In the genomic region with DNA sequence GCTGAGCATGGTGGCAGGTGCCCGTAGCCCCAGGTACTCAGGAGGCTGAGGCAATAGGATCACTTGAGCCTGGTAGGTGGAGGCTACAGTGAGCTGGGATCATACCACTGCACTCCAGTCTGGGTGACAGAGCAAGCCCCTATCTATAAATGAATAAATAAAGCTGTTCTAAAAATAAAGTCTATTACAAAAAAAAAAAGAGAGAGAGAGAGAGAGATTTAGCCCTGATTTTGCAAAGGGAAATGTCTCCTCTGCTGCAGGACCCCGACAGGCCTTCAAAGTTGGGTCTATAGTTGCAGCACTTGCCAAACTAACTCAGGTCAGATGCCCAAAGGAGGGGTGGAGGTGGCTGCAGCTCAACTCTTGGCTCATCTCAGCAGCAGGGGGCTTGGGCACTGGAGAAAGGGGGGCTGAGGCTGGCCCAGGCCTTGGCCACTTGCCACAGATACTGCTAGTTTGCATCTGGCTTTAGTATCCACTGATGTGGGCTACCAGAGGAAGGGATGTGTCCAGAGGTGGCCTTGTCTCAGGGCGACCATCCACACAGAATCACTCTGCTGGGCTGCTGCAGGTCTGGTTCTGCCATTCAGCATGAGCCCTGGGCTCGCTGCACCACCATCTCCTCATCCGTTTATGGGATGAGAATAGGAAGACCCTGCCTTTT, we compare ENCODE assay signal across 1 cellular context.
TF ChIP-seq lines count a peak whose summit lies in the region.

No MANE protein-coding gene starts in this region.

TF ChIP-seq in HEK293, 187 proteins besides CTCF, POLR2A, EP300 and RAD21 (continued from another document):
- TF ChIP-seq, protein P1, sequence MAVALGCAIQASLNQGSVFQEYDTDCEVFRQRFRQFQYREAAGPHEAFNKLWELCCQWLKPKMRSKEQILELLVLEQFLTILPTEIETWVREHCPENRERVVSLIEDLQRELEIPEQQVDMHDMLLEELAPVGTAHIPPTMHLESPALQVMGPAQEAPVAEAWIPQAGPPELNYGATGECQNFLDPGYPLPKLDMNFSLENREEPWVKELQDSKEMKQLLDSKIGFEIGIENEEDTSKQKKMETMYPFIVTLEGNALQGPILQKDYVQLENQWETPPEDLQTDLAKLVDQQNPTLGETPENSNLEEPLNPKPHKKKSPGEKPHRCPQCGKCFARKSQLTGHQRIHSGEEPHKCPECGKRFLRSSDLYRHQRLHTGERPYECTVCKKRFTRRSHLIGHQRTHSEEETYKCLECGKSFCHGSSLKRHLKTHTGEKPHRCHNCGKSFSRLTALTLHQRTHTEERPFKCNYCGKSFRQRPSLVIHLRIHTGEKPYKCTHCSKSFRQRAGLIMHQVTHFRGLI (tag by site-specific recombination; IDR thresholded peaks at IDR 0.05), result no peak
- TF ChIP-seq ZBTB17 (tag by site-specific recombination; IDR thresholded peaks at IDR 0.05) (0 out of 2 replicates have a peak, but pooled peaks have one; percentile 21), HOXC10 (CRISPR knock-in tag; IDR thresholded peaks at IDR 0.05) (no peak), SP7 (tag by site-specific recombination; IDR thresholded peaks at IDR 0.05) (no peak), ZNF843 (tag by site-specific recombination; IDR thresholded peaks at IDR 0.05) (no peak), ZIC2 (tag by site-specific recombination; IDR thresholded peaks at IDR 0.05) (peak; percentile 50), IKZF3 (tag by site-specific recombination; IDR thresholded peaks at IDR 0.05) (no peak), ZNF146 (tag by site-specific recombination; IDR thresholded peaks at IDR 0.05) (no peak), ZNF354C (tag by site-specific recombination; IDR thresholded peaks at IDR 0.05; ENCODE audit: borderline replicate concordance, low read depth) (no peak), EGR2 (tag by site-specific recombination; IDR thresholded peaks at IDR 0.05; ENCODE audit: low read depth) (no peak)
- TF ChIP-seq, protein P2, sequence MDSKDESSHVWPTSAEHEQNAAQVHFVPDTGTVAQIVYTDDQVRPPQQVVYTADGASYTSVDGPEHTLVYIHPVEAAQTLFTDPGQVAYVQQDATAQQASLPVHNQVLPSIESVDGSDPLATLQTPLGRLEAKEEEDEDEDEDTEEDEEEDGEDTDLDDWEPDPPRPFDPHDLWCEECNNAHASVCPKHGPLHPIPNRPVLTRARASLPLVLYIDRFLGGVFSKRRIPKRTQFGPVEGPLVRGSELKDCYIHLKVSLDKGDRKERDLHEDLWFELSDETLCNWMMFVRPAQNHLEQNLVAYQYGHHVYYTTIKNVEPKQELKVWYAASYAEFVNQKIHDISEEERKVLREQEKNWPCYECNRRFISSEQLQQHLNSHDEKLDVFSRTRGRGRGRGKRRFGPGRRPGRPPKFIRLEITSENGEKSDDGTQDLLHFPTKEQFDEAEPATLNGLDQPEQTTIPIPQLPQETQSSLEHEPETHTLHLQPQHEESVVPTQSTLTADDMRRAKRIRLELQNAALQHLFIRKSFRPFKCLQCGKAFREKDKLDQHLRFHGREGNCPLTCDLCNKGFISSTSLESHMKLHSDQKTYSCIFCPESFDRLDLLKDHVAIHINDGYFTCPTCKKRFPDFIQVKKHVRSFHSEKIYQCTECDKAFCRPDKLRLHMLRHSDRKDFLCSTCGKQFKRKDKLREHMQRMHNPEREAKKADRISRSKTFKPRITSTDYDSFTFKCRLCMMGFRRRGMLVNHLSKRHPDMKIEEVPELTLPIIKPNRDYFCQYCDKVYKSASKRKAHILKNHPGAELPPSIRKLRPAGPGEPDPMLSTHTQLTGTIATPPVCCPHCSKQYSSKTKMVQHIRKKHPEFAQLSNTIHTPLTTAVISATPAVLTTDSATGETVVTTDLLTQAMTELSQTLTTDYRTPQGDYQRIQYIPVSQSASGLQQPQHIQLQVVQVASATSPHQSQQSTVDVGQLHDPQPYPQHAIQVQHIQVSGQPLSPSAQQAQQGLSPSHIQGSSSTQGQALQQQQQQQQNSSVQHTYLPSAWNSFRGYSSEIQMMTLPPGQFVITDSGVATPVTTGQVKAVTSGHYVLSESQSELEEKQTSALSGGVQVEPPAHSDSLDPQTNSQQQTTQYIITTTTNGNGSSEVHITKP (tag by site-specific recombination; IDR thresholded peaks at IDR 0.05), result peak; percentile 96
- TF ChIP-seq, protein P3, sequence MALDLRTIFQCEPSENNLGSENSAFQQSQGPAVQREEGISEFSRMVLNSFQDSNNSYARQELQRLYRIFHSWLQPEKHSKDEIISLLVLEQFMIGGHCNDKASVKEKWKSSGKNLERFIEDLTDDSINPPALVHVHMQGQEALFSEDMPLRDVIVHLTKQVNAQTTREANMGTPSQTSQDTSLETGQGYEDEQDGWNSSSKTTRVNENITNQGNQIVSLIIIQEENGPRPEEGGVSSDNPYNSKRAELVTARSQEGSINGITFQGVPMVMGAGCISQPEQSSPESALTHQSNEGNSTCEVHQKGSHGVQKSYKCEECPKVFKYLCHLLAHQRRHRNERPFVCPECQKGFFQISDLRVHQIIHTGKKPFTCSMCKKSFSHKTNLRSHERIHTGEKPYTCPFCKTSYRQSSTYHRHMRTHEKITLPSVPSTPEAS (tag by site-specific recombination; IDR thresholded peaks at IDR 0.05), result no peak
- TF ChIP-seq, protein P4, sequence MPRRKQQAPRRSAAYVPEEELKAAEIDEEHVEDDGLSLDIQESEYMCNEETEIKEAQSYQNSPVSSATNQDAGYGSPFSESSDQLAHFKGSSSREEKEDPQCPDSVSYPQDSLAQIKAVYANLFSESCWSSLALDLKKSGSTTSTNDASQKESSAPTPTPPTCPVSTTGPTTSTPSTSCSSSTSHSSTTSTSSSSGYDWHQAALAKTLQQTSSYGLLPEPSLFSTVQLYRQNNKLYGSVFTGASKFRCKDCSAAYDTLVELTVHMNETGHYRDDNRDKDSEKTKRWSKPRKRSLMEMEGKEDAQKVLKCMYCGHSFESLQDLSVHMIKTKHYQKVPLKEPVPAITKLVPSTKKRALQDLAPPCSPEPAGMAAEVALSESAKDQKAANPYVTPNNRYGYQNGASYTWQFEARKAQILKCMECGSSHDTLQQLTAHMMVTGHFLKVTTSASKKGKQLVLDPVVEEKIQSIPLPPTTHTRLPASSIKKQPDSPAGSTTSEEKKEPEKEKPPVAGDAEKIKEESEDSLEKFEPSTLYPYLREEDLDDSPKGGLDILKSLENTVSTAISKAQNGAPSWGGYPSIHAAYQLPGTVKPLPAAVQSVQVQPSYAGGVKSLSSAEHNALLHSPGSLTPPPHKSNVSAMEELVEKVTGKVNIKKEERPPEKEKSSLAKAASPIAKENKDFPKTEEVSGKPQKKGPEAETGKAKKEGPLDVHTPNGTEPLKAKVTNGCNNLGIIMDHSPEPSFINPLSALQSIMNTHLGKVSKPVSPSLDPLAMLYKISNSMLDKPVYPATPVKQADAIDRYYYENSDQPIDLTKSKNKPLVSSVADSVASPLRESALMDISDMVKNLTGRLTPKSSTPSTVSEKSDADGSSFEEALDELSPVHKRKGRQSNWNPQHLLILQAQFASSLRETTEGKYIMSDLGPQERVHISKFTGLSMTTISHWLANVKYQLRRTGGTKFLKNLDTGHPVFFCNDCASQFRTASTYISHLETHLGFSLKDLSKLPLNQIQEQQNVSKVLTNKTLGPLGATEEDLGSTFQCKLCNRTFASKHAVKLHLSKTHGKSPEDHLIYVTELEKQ (tag by site-specific recombination; IDR thresholded peaks at IDR 0.05; ENCODE audit: borderline replicate concordance), result no peak
TF ChIP-seq in HEK293: peak in this region for 5.
